In genomic region chr6:13014551-13015378, GRCh38 we compare ENCODE assay signal across 9 cellular contexts.
A peak's percentile ranks its signal among the peaks of the same experiment; 100 is the strongest.
DNase-seq lines count a peak whose midpoint lies in the region; ATAC-seq and TF ChIP-seq lines count a peak whose summit lies in the region.
"Had no signal": no experiment of that assay in that cellular context is flagged by ENCODE, and none has a peak within 500 bp of the region (broad histone marks: within the 10 kb centered on the region; RNA-seq: fewer than 3 reads in every experiment).

No MANE protein-coding gene starts in this region.

- peaks cover 33 to 34% of the 10 kb centered on the region in 2 experiments for H3K4me1 Mint-ChIP-seq in H9

- no peak overlapping the region for H3T11ph ChIP-seq in H9 (ENCODE audit: low read length)

- no peak overlapping the region for H3K56ac ChIP-seq in H9 (ENCODE audit: insufficient read length, low read depth, low read length)

- H3K4me2 ChIP-seq in H9 (ENCODE audit: insufficient read depth, insufficient read length, low read length): peak overlapping the region; percentile 89

- no peaks in the 10 kb centered on the region for H3K79me1 ChIP-seq in H9 (ENCODE audit: insufficient read depth, low read depth, low read length, poor library complexity, severe bottlenecking)

- no peak overlapping the region for H4K8ac ChIP-seq in H9 (replicated peaks; ENCODE audit: insufficient read length, low read depth, low read length)

- H3K27me3 ChIP-seq in H9 (ENCODE audit: insufficient read depth, low read length): peaks cover 26% of the 10 kb centered on the region
- H3K27me3 ChIP-seq in iPS-18a (ENCODE audit: control insufficient read depth, insufficient read depth, low read length): peaks cover 57% of the 10 kb centered on the region
- H3K27me3 ChIP-seq in skeletal muscle tissue (ENCODE audit: control insufficient read depth in 3 of 3, insufficient read depth in 3 of 3, low read length in 3 of 3): peaks cover 28 to 41% (median 34%) of the 10 kb centered on the region in 3 donors
- peaks cover 17% of the 10 kb centered on the region for H3K27me3 ChIP-seq in adrenal gland

- no peaks in the 10 kb centered on the region for H3K9me3 Mint-ChIP-seq in H9

- WGBS in H9 (ENCODE audit: extremely low coverage, insufficient read length, low lambda C conversion rate): no CpG with 5 or more reads among the region's 38 CpGs
- 43 to 68% (median 47%) methylated on average over 28 to 38 of the region's 38 CpGs for WGBS in adrenal gland, 4 donors

- H3K9me3 ChIP-seq in H9 (ENCODE audit: control insufficient read depth, low read depth, low read length) (no peaks in the 10 kb centered on the region), iPS-18a (ENCODE audit: control insufficient read depth, low read depth, low read length) (no peaks in the 10 kb centered on the region), skeletal muscle tissue (ENCODE audit: control insufficient read depth in 3 of 3, low read length in 3 of 3) (no peaks in the 10 kb centered on the region), adrenal gland (replicated peaks in 1 of 3) (no peaks in the 10 kb centered on the region)

- H3K14ac ChIP-seq in H9 (ENCODE audit: insufficient read depth, low read length): no peak overlapping the region

- no peak overlapping the region for H3K27ac Mint-ChIP-seq in H9

- no peak overlapping the region for H2BK12ac ChIP-seq in H9 (ENCODE audit: insufficient read length, low read depth, low read length)

- H2BK5ac ChIP-seq in H9 (ENCODE audit: insufficient read length, low read length): no peak overlapping the region

- DNase-seq in H9 (peak; percentile 68), astrocyte of the hippocampus (ENCODE audit: low read depth, low spot score) (peak; percentile 32), adrenal gland (no peak), HCEC 1CT (no peak), NCI-H226 (no peak)
- DNase-seq: Kasumi-1 had no signal

- no peak overlapping the region for H3K18ac ChIP-seq in H9 (ENCODE audit: insufficient read length, low read depth, low read length)

- no peak overlapping the region for H3K27ac ChIP-seq in H9 (ENCODE audit: insufficient read length, low read depth, low read length)
- H3K27ac ChIP-seq in iPS-18a (ENCODE audit: low read length): no peak overlapping the region
- no peak overlapping the region for H3K27ac ChIP-seq in skeletal muscle tissue (ENCODE audit: low read depth, low read length)
- no peak overlapping the region for H3K27ac ChIP-seq in adrenal gland

- H3K4me1 ChIP-seq in H9 (ENCODE audit: insufficient read depth, low read length) (peaks cover 3% of the 10 kb centered on the region; the same call in 1 of the 2 replicates), iPS-18a (ENCODE audit: control insufficient read depth, low read depth, low read length) (peaks cover 9% of the 10 kb centered on the region), skeletal muscle tissue (ENCODE audit: control insufficient read depth in 3 of 3, insufficient read depth in 3 of 3, low read length in 3 of 3) (peaks cover 7 to 15% (median 8%) of the 10 kb centered on the region in 3 donors), adrenal gland (replicated peaks in 1 of 2) (peaks cover 4 to 14% of the 10 kb centered on the region in 2 donors)

- H3K79me2 ChIP-seq in H9 (ENCODE audit: insufficient read depth, low read length): no peaks in the 10 kb centered on the region

- TF ChIP-seq POLR2A in adrenal gland (IDR thresholded peaks at IDR 0.05): no peak

- H3K4me3 Mint-ChIP-seq in H9: peak overlapping the region; percentile 76 to 84

- H2BK120ac ChIP-seq in H9 (ENCODE audit: low read depth, low read length, poor library complexity, severe bottlenecking): no peak overlapping the region

- ATAC-seq in HG03354 (IDR thresholded peaks at IDR 0.05; ENCODE audit: poor library complexity, severe bottlenecking, unreplicated experiment): no peak

- no peaks in the 10 kb centered on the region for H4K20me1 ChIP-seq in H9 (ENCODE audit: control insufficient read depth, insufficient read depth, insufficient read length)

- no peak overlapping the region for H2AFZ ChIP-seq in H9 (ENCODE audit: low read length)

- H3K9ac ChIP-seq in H9 (ENCODE audit: extremely low read depth, insufficient read length, low read length): no peak overlapping the region
- H3K9ac ChIP-seq in iPS-18a (ENCODE audit: low read length): peak overlapping the region; percentile 4
- H3K9ac ChIP-seq in skeletal muscle tissue (ENCODE audit: low read depth in 1 of 3, low read length in 3 of 3): no peak overlapping the region

- H2BK15ac ChIP-seq in H9 (ENCODE audit: low read depth, low read length): no peak overlapping the region

- no peak overlapping the region for H3K23ac ChIP-seq in H9 (ENCODE audit: insufficient read length, low read depth, low read length)

- H3K4ac ChIP-seq in H9 (ENCODE audit: low read depth, low read length): no peak overlapping the region

- TF ChIP-seq CTCF in H9 (conservative IDR thresholded peaks at IDR 0.05) (no peak), adrenal gland (IDR thresholded peaks at IDR 0.05) (no peak)

- H2AK5ac ChIP-seq in H9 (ENCODE audit: insufficient read length, low read length): no peak overlapping the region

- H3K27me3 Mint-ChIP-seq in H9 (ENCODE audit: low read depth): peaks cover 70% of the 10 kb centered on the region

- no peak overlapping the region for H4K5ac ChIP-seq in H9 (ENCODE audit: insufficient read length, low read depth, low read length)

- intact Hi-C loops in adrenal gland (cut with DNase I): no loop called here

- H4K91ac ChIP-seq in H9 (ENCODE audit: insufficient read length, low read depth, low read length): no peak overlapping the region

- no peaks in the 10 kb centered on the region for H3K36me3 ChIP-seq in iPS-18a (ENCODE audit: control insufficient read depth, low read depth, low read length)
- no peaks in the 10 kb centered on the region for H3K36me3 ChIP-seq in skeletal muscle tissue (ENCODE audit: control insufficient read depth in 3 of 3, insufficient read depth in 3 of 3, low read length in 3 of 3)
- no peaks in the 10 kb centered on the region for H3K36me3 ChIP-seq in adrenal gland (replicated peaks in 1 of 2)

- H3K36me3 Mint-ChIP-seq in H9 (ENCODE audit: insufficient read depth in 1 of 3, low read depth in 3 of 3): no peaks in the 10 kb centered on the region

- H3K4me3 ChIP-seq in iPS-18a (ENCODE audit: low read length) (peak overlapping the region; percentile 77), skeletal muscle tissue (ENCODE audit: low read length in 3 of 3) (peak overlapping the region; percentile 54 to 65 (median 58)), adrenal gland (no peak overlapping the region)

- H2BK20ac ChIP-seq in H9 (ENCODE audit: low read depth, low read length, poor library complexity, severe bottlenecking): no peak overlapping the region

- peaks cover 16% of the 10 kb centered on the region for H3K23me2 ChIP-seq in H9 (ENCODE audit: insufficient read length, low read depth, low read length, poor library complexity, severe bottlenecking)

Comparison
In these comparisons a context has a peak if more than half of its experiments do, and no peak if none do; other contexts are left out.
1. DNase-seq: peak in H9 (single experiment) and astrocyte of the hippocampus (single experiment); none in adrenal gland (0 of 7), HCEC 1CT (single experiment) and NCI-H226 (single experiment).
2. H3K4me3 ChIP-seq: peak in iPS-18a (single experiment) and skeletal muscle tissue (3 of 3); none in adrenal gland (0 of 4).